8 cellular contexts compared by ENCODE assay signal in genomic region chr4:102620697-102621497, GRCh38.
DNase-seq lines count a peak whose midpoint lies in the region; ATAC-seq and TF ChIP-seq lines count a peak whose summit lies in the region.

No MANE protein-coding gene starts in this region.

- peaks cover 4% of the 10 kb centered on the region; the same call in 1 of the 2 replicates for H3K36me3 Mint-ChIP-seq in HFFc6 (ENCODE audit: low read depth)
- peaks cover 21% of the 10 kb centered on the region for H3K36me3 Mint-ChIP-seq in activated naive CD8-positive, alpha-beta T cell treated with anti-CD3 and anti-CD28 coated beads, Interleukin-2, amount 50 U/mL, for 24 hours (ENCODE audit: low read depth)

- no peak for DNase-seq in stimulated activated naive CD8-positive, alpha-beta T cell treated with anti-CD3 and anti-CD28 coated beads, Interleukin-15, amount 100 ng/mL, for 72 hours
- DNase-seq in stimulated activated naive CD8-positive, alpha-beta T cell treated with anti-CD3 and anti-CD28 coated beads, Interleukin-15, Interleukin-2, amounts not matched to agents 100 U/mL and 50 U/mL, for 24 hours, result no peak
- peak; percentile 87 for DNase-seq in HFFc6
- DNase-seq in NCI-H2107 treated with DMSO at 0.1 percent for 48 hours (lab: John Stamatoyannopoulos, UW; ENCODE audit: unreplicated experiment), result peak; percentile 77
- DNase-seq in activated naive CD8-positive, alpha-beta T cell treated with anti-CD3 and anti-CD28 coated beads, Interleukin-2, amount 50 U/mL, for 24 hours, result no peak
- DNase-seq in heart right ventricle, result no peak
- peak; percentile 96 for DNase-seq in renal cortical epithelial cell (ENCODE audit: low read depth)
- DNase-seq in NK-92 treated with Interleukin-12 subunit alpha and Interleukin-12 subunit beta, amount 100 ng/mL, for 24 hours (lab: John Stamatoyannopoulos, UW), result no peak

- peaks cover 55% of the 10 kb centered on the region for H3K4me1 Mint-ChIP-seq in stimulated activated naive CD8-positive, alpha-beta T cell treated with anti-CD3 and anti-CD28 coated beads, Interleukin-15, amount 100 ng/mL, for 72 hours
- H3K4me1 Mint-ChIP-seq in HFFc6 (ENCODE audit: low read depth), result peaks cover 60% of the 10 kb centered on the region
- H3K4me1 Mint-ChIP-seq in activated naive CD8-positive, alpha-beta T cell treated with anti-CD3 and anti-CD28 coated beads, Interleukin-2, amount 50 U/mL, for 24 hours, result peaks cover 54% of the 10 kb centered on the region

- 74 to 75% methylated on average over 8 of the region's 8 CpGs for WGBS in heart right ventricle, 2 donors

- TF ChIP-seq CTCF in HFFc6 (IDR thresholded peaks at IDR 0.05) (peak; percentile 79), heart right ventricle (IDR thresholded peaks at IDR 0.05) (peak in 8 of 9 donors; percentile 29 to 71 (median 56))

- no peaks in the 10 kb centered on the region for H3K27me3 ChIP-seq in heart right ventricle

- peak overlapping the region in 1 of 2 donors; percentile 49 for H3K27ac Mint-ChIP-seq in stimulated activated naive CD8-positive, alpha-beta T cell treated with anti-CD3 and anti-CD28 coated beads, Interleukin-15, amount 100 ng/mL, for 72 hours
- H3K27ac Mint-ChIP-seq in HFFc6, result peak overlapping the region; percentile 82
- peak overlapping the region; percentile 45 for H3K27ac Mint-ChIP-seq in activated naive CD8-positive, alpha-beta T cell treated with anti-CD3 and anti-CD28 coated beads, Interleukin-2, amount 50 U/mL, for 24 hours

- intact Hi-C loops in heart right ventricle (cut with DNase I), result loop anchor here (1.0 to 10.0 kb wide), 15 partner anchors 174 to 481 kb away; partner anchors contain the start of genes BDH2 (in 6 of the 10), CISD2 (in 1 of the 10) and UBE2D3 (in 1 of the 10)

- peak; percentile 58 for ATAC-seq in stimulated activated naive CD8-positive, alpha-beta T cell treated with anti-CD3 and anti-CD28 coated beads, Interleukin-15, amount 100 ng/mL, for 72 hours
- no peak for ATAC-seq in stimulated activated naive CD8-positive, alpha-beta T cell treated with anti-CD3 and anti-CD28 coated beads, Interleukin-15, Interleukin-2, amounts not matched to agents 100 U/mL and 50 U/mL, for 24 hours
- ATAC-seq in activated naive CD8-positive, alpha-beta T cell treated with anti-CD3 and anti-CD28 coated beads, Interleukin-2, amount 50 U/mL, for 24 hours, result peak; percentile 22
- peak; percentile 74 to 94 (median 90) for ATAC-seq in heart right ventricle

- no peaks in the 10 kb centered on the region for H3K27me3 Mint-ChIP-seq in stimulated activated naive CD8-positive, alpha-beta T cell treated with anti-CD3 and anti-CD28 coated beads, Interleukin-15, amount 100 ng/mL, for 72 hours
- H3K27me3 Mint-ChIP-seq in HFFc6 (ENCODE audit: insufficient read depth), result no peaks in the 10 kb centered on the region; the same call in 1 of the 2 replicates
- H3K27me3 Mint-ChIP-seq in activated naive CD8-positive, alpha-beta T cell treated with anti-CD3 and anti-CD28 coated beads, Interleukin-2, amount 50 U/mL, for 24 hours, result no peaks in the 10 kb centered on the region

- H3K9me3 Mint-ChIP-seq in stimulated activated naive CD8-positive, alpha-beta T cell treated with anti-CD3 and anti-CD28 coated beads, Interleukin-15, amount 100 ng/mL, for 72 hours, result peaks cover 0 to 10% of the 10 kb centered on the region in 2 donors
- no peaks in the 10 kb centered on the region for H3K9me3 Mint-ChIP-seq in HFFc6
- peaks cover 7% of the 10 kb centered on the region for H3K9me3 Mint-ChIP-seq in activated naive CD8-positive, alpha-beta T cell treated with anti-CD3 and anti-CD28 coated beads, Interleukin-2, amount 50 U/mL, for 24 hours

- H3K27ac ChIP-seq in heart right ventricle, result peak overlapping the region in 3 of 10 donors; percentile 9 to 60 (median 13)

- no peaks in the 10 kb centered on the region for H3K9me3 ChIP-seq in heart right ventricle

- H3K4me1 ChIP-seq in heart right ventricle, result peaks cover 0 to 20% (median 5%) of the 10 kb centered on the region in 9 donors

- peaks cover 0 to 17% (median 6%) of the 10 kb centered on the region in 9 donors for H3K36me3 ChIP-seq in heart right ventricle

- peak overlapping the region in 4 of 10 donors; percentile 23 to 38 (median 27) for H3K4me3 ChIP-seq in heart right ventricle

- H3K4me3 Mint-ChIP-seq in stimulated activated naive CD8-positive, alpha-beta T cell treated with anti-CD3 and anti-CD28 coated beads, Interleukin-15, amount 100 ng/mL, for 72 hours, result no peak overlapping the region
- peak overlapping the region; percentile 79 for H3K4me3 Mint-ChIP-seq in HFFc6
- H3K4me3 Mint-ChIP-seq in activated naive CD8-positive, alpha-beta T cell treated with anti-CD3 and anti-CD28 coated beads, Interleukin-2, amount 50 U/mL, for 24 hours, result no peak overlapping the region

Comparison
In these comparisons a context has a peak if more than half of its experiments do, and no peak if none do; other contexts are left out.
1. DNase-seq: peak in HFFc6 (single experiment), NCI-H2107 treated with DMSO at 0.1 percent for 48 hours (single experiment) and renal cortical epithelial cell (single experiment); none in stimulated activated naive CD8-positive, alpha-beta T cell treated with anti-CD3 and anti-CD28 coated beads, Interleukin-15, amount 100 ng/mL, for 72 hours (0 of 2), stimulated activated naive CD8-positive, alpha-beta T cell treated with anti-CD3 and anti-CD28 coated beads, Interleukin-15, Interleukin-2, amounts not matched to agents 100 U/mL and 50 U/mL, for 24 hours (single experiment), activated naive CD8-positive, alpha-beta T cell treated with anti-CD3 and anti-CD28 coated beads, Interleukin-2, amount 50 U/mL, for 24 hours (single experiment), heart right ventricle (0 of 2) and NK-92 treated with Interleukin-12 subunit alpha and Interleukin-12 subunit beta, amount 100 ng/mL, for 24 hours (single experiment).